In the genomic region with DNA sequence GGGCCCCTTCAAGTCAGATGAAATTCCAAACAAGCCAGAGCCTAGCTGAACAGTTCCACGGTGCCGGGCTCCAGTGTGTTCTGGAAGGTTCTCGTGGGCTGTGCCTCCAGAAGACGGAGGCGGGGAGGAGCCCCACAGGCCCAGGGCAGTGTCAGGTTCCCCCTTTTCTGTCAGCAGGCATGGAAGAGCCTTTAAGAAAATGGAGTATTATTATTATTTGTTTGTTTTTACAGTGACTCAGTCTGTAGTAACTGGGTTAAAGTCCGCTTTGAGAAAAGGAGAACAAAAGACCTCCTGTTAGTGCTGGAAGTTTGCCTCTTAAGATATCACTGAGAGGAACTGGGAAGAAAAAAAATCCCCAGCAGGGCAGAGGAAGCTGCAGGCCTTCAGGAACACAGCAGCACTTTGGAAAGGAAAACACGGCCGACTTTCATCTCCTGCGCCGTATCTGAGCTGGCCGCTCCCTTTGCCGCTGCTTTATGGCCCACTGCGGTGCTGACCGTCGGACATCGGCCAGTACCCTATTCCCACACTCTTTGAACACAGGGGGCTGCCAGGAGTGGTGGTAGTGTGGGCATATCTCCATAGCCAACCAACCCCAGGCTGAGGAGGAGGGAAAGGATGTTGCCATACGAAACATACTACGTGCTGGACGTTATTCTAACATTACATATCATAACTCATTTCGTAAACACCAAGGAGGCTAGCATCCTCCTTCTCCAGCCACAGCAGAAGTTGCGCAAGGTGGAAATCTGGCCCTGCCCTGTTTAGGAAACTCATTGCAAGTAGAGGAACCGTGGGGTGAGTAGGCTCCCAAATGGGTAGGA, we compare ENCODE assay signal across 1 cellular context.
TF ChIP-seq lines count a peak whose summit lies in the region.

No MANE protein-coding gene starts in this region.

TF ChIP-seq in GM23338, 12 proteins besides CTCF, POLR2A, EP300 and RAD21 (continued from another document):
- TF ChIP-seq REST (IDR thresholded peaks at IDR 0.05; ENCODE audit: unreplicated experiment) (no peak), JUNB (IDR thresholded peaks at IDR 0.05; ENCODE audit: unreplicated experiment) (no peak)
